ENCODE assay signal across 37 cellular contexts in the genomic region with DNA sequence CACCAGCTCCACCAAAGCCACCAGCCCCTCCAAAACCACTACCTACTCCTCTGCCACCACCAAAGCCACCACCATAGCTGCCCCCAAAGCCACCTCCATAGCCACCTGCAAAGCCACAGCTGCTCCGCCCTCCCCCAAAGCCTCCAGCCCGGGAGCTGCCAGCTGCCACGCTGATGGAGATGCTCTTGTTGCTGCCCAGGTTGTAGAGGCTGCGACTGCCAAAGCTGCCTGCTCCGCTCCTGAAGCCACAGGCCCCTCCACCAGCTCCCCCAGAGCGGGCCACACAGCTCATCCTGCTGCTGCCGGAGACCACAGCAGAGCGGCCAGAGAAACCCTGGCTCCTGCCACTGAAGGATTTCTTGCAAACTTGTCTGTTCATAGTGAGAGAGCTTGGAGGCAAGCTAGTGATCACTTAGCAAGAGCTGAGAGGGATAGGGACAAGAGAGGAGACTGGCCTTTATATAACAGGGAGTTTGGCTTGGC. TPM values are rescaled to one million over a fixed set of nuclear protein-coding genes. Genes with fewer than 3 reads are reported as not detected.
"Had no signal": no experiment of that assay in that cellular context is flagged by ENCODE, and none has a peak within 500 bp of the region (broad histone marks: within the 10 kb centered on the region; RNA-seq: fewer than 3 reads in every experiment).

KRT76 (minus strand) TSS at position 433 of the 483 bp plus-strand sequence; CDS start at position 379, 54 bp downstream.

- H3K36me3 Mint-ChIP-seq: activated naive CD8-positive, alpha-beta T cell had no signal

- H3K4me1 ChIP-seq: esophagus muscularis mucosa, foreskin keratinocyte, gastrocnemius medialis had no signal

- H3K4me3 Mint-ChIP-seq: activated B cell treated with CpG ODN at 0.5 μM for 24 hours; activated CD8-positive, alpha-beta T cell treated with anti-CD3 and anti-CD28 coated beads for 36 hours; activated naive CD8-positive, alpha-beta T cell; activated T-cell treated with anti-CD3 and anti-CD28 coated beads, Interleukin-2, amount 50 U/mL, for 4 hours; activated T-helper 17 cell treated with anti-CD3 and anti-CD28 coated beads, Interleukin-2, amount 50 U/mL, for 72 hours; central memory CD8-positive, alpha-beta T cell; effector memory CD8-positive, alpha-beta T cell; T-helper 17 cell; T-helper 2 cell treated with Interferon-gamma antibody and Interleukin-4, amounts not matched to agents 5 μg/mL and 100 μg/mL, for 36 hours had no signal

- H3K27ac Mint-ChIP-seq: activated B cell treated with CpG ODN at 0.5 μM for 24 hours; activated CD8-positive, alpha-beta T cell treated with anti-CD3 and anti-CD28 coated beads for 36 hours; activated naive CD8-positive, alpha-beta T cell; activated T-helper 17 cell treated with anti-CD3 and anti-CD28 coated beads, Interleukin-2, amount 50 U/mL, for 72 hours; effector memory CD8-positive, alpha-beta T cell; T-helper 17 cell; T-helper 2 cell treated with Interferon-gamma antibody and Interleukin-4, amounts not matched to agents 5 μg/mL and 100 μg/mL, for 36 hours had no signal

- DNase-seq: activated B cell treated with CpG ODN at 0.5 μM for 24 hours; activated CD4-positive, alpha-beta T cell treated with anti-CD3 and anti-CD28 coated beads for 48 hours; activated CD4-positive, alpha-beta T cell treated with anti-CD3 and anti-CD28 coated beads, Interleukin-2, amount 50 U/mL, for 1 hour; activated CD4-positive, alpha-beta T cell treated with anti-CD3 and anti-CD28 coated beads, Interleukin-2, amount 50 U/mL, for 48 hours; activated CD8-positive, alpha-beta memory T cell treated with anti-CD3 and anti-CD28 coated beads for 24 hours; activated CD8-positive, alpha-beta T cell treated with anti-CD3 and anti-CD28 coated beads for 36 hours; activated effector memory CD4-positive, alpha-beta T cell treated with Interleukin-2 at 50 U/mL for 16 hours; activated gamma-delta T cell treated with Interleukin-2 at 50 U/mL for 16 hours; activated naive CD4-positive, alpha-beta T cell treated with anti-CD3 and anti-CD28 coated beads, Interleukin-2, amount 50 U/mL, for 16 hours; activated naive CD4-positive, alpha-beta T cell treated with Interleukin-2 at 50 U/mL for 16 hours; activated T-cell treated with anti-CD3 and anti-CD28 coated beads, Interleukin-2, amount 50 U/mL, for 4 hours; amniotic stem cell; anterior cingulate cortex; brain microvascular endothelial cell; dermis blood vessel endothelial cell; effector CD4-positive, alpha-beta T cell; effector memory CD8-positive, alpha-beta T cell; erythroblast; foreskin keratinocyte; gastrocnemius medialis; T-helper 1 cell; T-helper 17 cell; T1000; WERI-Rb-1 had no signal

- H3K4me3 ChIP-seq: coronary artery, esophagus muscularis mucosa, gastrocnemius medialis had no signal

- ATAC-seq: activated CD4-positive, CD25-positive, alpha-beta regulatory T cell treated with anti-CD3 and anti-CD28 coated beads, Interleukin-2, amount 50 U/mL, for 24 hours; activated CD8-positive, alpha-beta T cell treated with anti-CD3 and anti-CD28 coated beads for 36 hours; activated T-cell treated with anti-CD3 and anti-CD28 coated beads, Interleukin-2, amount 50 U/mL, for 4 hours; activated T-helper 17 cell treated with anti-CD3 and anti-CD28 coated beads, Interleukin-2, amount 50 U/mL, for 72 hours; effector memory CD8-positive, alpha-beta T cell; foreskin keratinocyte; gastrocnemius medialis; T-helper 17 cell had no signal

- H3K27me3 Mint-ChIP-seq: activated CD8-positive, alpha-beta T cell treated with anti-CD3 and anti-CD28 coated beads for 36 hours; activated naive CD8-positive, alpha-beta T cell had no signal

- H3K9me3 ChIP-seq: esophagus muscularis mucosa, gastrocnemius medialis had no signal

- H3K36me3 ChIP-seq: brain microvascular endothelial cell, esophagus muscularis mucosa, gastrocnemius medialis, WERI-Rb-1 had no signal

- H3K27ac ChIP-seq: brain microvascular endothelial cell, coronary artery, esophagus muscularis mucosa, foreskin keratinocyte, gastrocnemius medialis, WERI-Rb-1 had no signal

- H3K4me1 Mint-ChIP-seq: activated B cell treated with CpG ODN at 0.5 μM for 24 hours; activated T-helper 17 cell treated with anti-CD3 and anti-CD28 coated beads, Interleukin-2, amount 50 U/mL, for 72 hours; central memory CD8-positive, alpha-beta T cell had no signal

- H3K9me3 Mint-ChIP-seq: activated B cell treated with CpG ODN at 0.5 μM for 24 hours; activated CD8-positive, alpha-beta T cell treated with anti-CD3 and anti-CD28 coated beads for 36 hours; activated T-cell treated with anti-CD3 and anti-CD28 coated beads, Interleukin-2, amount 50 U/mL, for 4 hours; activated T-helper 17 cell treated with anti-CD3 and anti-CD28 coated beads, Interleukin-2, amount 50 U/mL, for 72 hours; central memory CD8-positive, alpha-beta T cell; effector memory CD8-positive, alpha-beta T cell; T-helper 2 cell treated with Interferon-gamma antibody and Interleukin-4, amounts not matched to agents 5 μg/mL and 100 μg/mL, for 36 hours had no signal

RNA-seq across cellular contexts. Expression of gene KRT76, which starts in this region (rescaled TPM):
- total RNA-seq: activated B cell treated with CpG ODN at 0.5 μM for 24 hours; activated CD8-positive, alpha-beta T cell treated with anti-CD3 and anti-CD28 coated beads for 36 hours; activated T-cell treated with anti-CD3 and anti-CD28 coated beads, Interleukin-2, amount 50 U/mL, for 4 hours; activated T-helper 17 cell treated with anti-CD3 and anti-CD28 coated beads, Interleukin-2, amount 50 U/mL, for 72 hours; astrocyte; bronchial epithelial cell; cardiac septum; cerebellum; dermis blood vessel endothelial cell; esophagus muscularis mucosa; foreskin keratinocyte; gastrocnemius medialis; glomerular endothelial cell; T-helper 17 cell had no signal
- polyA plus RNA-seq: adipose tissue had no signal
